13 cellular contexts compared by ENCODE assay signal in the genomic region with DNA sequence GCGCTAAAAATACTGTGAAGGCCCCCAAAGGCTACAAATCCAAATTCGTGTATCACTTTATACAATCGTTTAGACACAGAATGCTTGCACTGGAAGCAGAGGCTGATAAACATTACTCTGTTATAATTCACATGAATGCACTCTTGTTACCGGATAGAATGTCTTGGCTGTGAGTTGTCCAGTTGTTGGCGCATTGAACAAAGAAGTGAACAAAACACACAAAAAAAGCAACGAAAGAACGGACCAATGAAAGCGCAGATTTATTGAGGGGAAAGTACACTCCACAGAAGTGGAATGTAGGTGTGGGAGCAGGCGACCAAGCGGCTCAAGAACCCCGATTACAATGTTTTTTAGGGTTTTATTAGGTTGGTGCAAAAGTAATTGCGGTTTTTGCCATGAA. TPM values are rescaled to one million over a fixed set of nuclear protein-coding genes. Genes with fewer than 3 reads are reported as not detected.
A peak's percentile ranks its signal among the peaks of the same experiment; 100 is the strongest.
DNase-seq lines count a peak whose midpoint lies in the region; ATAC-seq and TF ChIP-seq lines count a peak whose summit lies in the region.
"Had no signal": no experiment of that assay in that cellular context is flagged by ENCODE, and none has a peak within 500 bp of the region (broad histone marks: within the 10 kb centered on the region; RNA-seq: fewer than 3 reads in every experiment).

No MANE protein-coding gene starts in this region.

- no peak overlapping the region for H3K27ac Mint-ChIP-seq in activated naive CD4-positive, alpha-beta T cell treated with anti-CD3 and anti-CD28 coated beads, Interleukin-2, amount 10 ng/mL, durations not matched to agents 7 days and 5 days
- H3K27ac Mint-ChIP-seq in naive B cell: peak overlapping the region in 2 of 6 donors; percentile 95 to 97

- peaks cover 11% of the 10 kb centered on the region for H3K4me1 Mint-ChIP-seq in activated naive CD4-positive, alpha-beta T cell treated with anti-CD3 and anti-CD28 coated beads, Interleukin-2, amount 10 ng/mL, durations not matched to agents 7 days and 5 days
- H3K4me1 Mint-ChIP-seq in naive B cell: peaks cover 19 to 32% (median 22%) of the 10 kb centered on the region in 3 donors

- H3K36me3 Mint-ChIP-seq in activated naive CD4-positive, alpha-beta T cell treated with anti-CD3 and anti-CD28 coated beads, Interleukin-2, amount 10 ng/mL, durations not matched to agents 7 days and 5 days: peaks cover 56% of the 10 kb centered on the region
- peaks cover 23 to 48% of the 10 kb centered on the region in 2 donors for H3K36me3 Mint-ChIP-seq in naive B cell

- peaks cover 8% of the 10 kb centered on the region for H3K27me3 Mint-ChIP-seq in activated naive CD4-positive, alpha-beta T cell treated with anti-CD3 and anti-CD28 coated beads, Interleukin-2, amount 10 ng/mL, durations not matched to agents 7 days and 5 days
- H3K27me3 Mint-ChIP-seq in naive B cell: no peaks in the 10 kb centered on the region

- peak overlapping the region; percentile 78 for H3K4me3 Mint-ChIP-seq in activated naive CD4-positive, alpha-beta T cell treated with anti-CD3 and anti-CD28 coated beads, Interleukin-2, amount 10 ng/mL, durations not matched to agents 7 days and 5 days
- H3K4me3 Mint-ChIP-seq in naive B cell: peak overlapping the region in 6 of 8 donors; percentile 94 to 100 (median 100)

- no peak for TF ChIP-seq CTCF in coronary artery (IDR thresholded peaks at IDR 0.05)

- no peak overlapping the region for H3K27ac ChIP-seq in coronary artery

- CTCF ChIA-PET in activated naive CD4-positive, alpha-beta T cell treated with anti-CD3 and anti-CD28 coated beads, Interleukin-2, amount 10 ng/mL, durations not matched to agents 7 days and 5 days (lab: Charles Lee): no interaction called here

- H3K9me3 Mint-ChIP-seq in activated naive CD4-positive, alpha-beta T cell treated with anti-CD3 and anti-CD28 coated beads, Interleukin-2, amount 10 ng/mL, durations not matched to agents 7 days and 5 days: peaks cover 64% of the 10 kb centered on the region
- H3K9me3 Mint-ChIP-seq in naive B cell: peaks cover 2 to 39% (median 12%) of the 10 kb centered on the region in 7 donors

- H3K4me3 ChIP-seq in coronary artery: peak overlapping the region; percentile 90

- ATAC-seq in naive B cell (ENCODE audit: low read depth in 2 of 2): no peak

- DNase-seq in activated naive CD4-positive, alpha-beta T cell treated with anti-CD3 and anti-CD28 coated beads, Interleukin-2, amount 10 ng/mL, durations not matched to agents 7 days and 5 days: no peak
- DNase-seq in activated naive CD4-positive, alpha-beta T cell treated with anti-CD3 and anti-CD28 coated beads, Interleukin-2, amount 50 U/mL, for 16 hours: no peak
- DNase-seq in coronary artery (ENCODE audit: low spot score) (no peak), naive B cell (no peak), superior temporal gyrus (ENCODE audit: extremely low spot score) (peak; percentile 73), dermis blood vessel endothelial cell (no peak), AG08396 (ENCODE audit: low spot score) (no peak)
- no peak for DNase-seq in activated CD4-positive, CD25-positive, alpha-beta regulatory T cell treated with anti-CD3 and anti-CD28 coated beads, Interleukin-2, amount 50 U/mL, for 72 hours
- DNase-seq: activated gamma-delta T cell, Kasumi-1, NCI-H1694 had no signal

RNA-seq across cellular contexts. Expression of a gene that starts 0.5 kb away (rescaled TPM):
- 10 to 100 TPM in 4 of 6 donors, 1 to 10 TPM in 2; 7.9 to 23.3 (median 12.2) TPM for polyA plus RNA-seq in naive B cell (ENCODE audit: low read depth in 6 of 6)
- 4.3 and 4.9 TPM in 2 replicates for total RNA-seq in dermis blood vessel endothelial cell

RNA-seq across cellular contexts. Expression of a gene that starts 11.8 kb away (rescaled TPM):
- 10 to 100 TPM in 5 of 6 donors, 1 to 10 TPM in 1; 9.1 to 20.6 (median 13.9) TPM for polyA plus RNA-seq in naive B cell (ENCODE audit: low read depth in 6 of 6)
- total RNA-seq in dermis blood vessel endothelial cell: 4.1 and 4.5 TPM in 2 replicates

RNA-seq across cellular contexts. Expression of a gene that starts 19.3 kb away (rescaled TPM):
- polyA plus RNA-seq in naive B cell (ENCODE audit: low read depth in 6 of 6): 1 to 10 TPM in 5 of 6 donors, under 1 TPM in 1; 0.80 to 6.4 (median 2.1) TPM
- 15.2 and 18.9 TPM in 2 replicates for total RNA-seq in dermis blood vessel endothelial cell

RNA-seq across cellular contexts. Expression of a gene that starts 38.6 kb away (rescaled TPM):
- under 1 TPM in 4 of 6 donors, not detected in 2; 0.41 to 0.89 (median 0.57) TPM for polyA plus RNA-seq in naive B cell (ENCODE audit: low read depth in 6 of 6)
- total RNA-seq in dermis blood vessel endothelial cell: 0.34 TPM in 1 of 2 replicates, not detected in the other
- total RNA-seq: A172, lower leg skin had no signal

RNA-seq across cellular contexts. Expression of a gene that starts 46.9 kb away (rescaled TPM):
- 10 to 100 TPM; 27.7 to 41.6 (median 34.5) TPM for polyA plus RNA-seq in naive B cell (ENCODE audit: low read depth in 6 of 6)
- 4.1 and 4.6 TPM in 2 replicates for total RNA-seq in dermis blood vessel endothelial cell
